In genomic region chr6:5968817-5969726, GRCh38 we compare ENCODE assay signal across 9 cellular contexts. TPM values are rescaled to one million over a fixed set of nuclear protein-coding genes. Genes with fewer than 3 reads are reported as not detected.
A peak's percentile ranks its signal among the peaks of the same experiment; 100 is the strongest.
DNase-seq lines count a peak whose midpoint lies in the region; ATAC-seq and TF ChIP-seq lines count a peak whose summit lies in the region.
"Had no signal": no experiment of that assay in that cellular context is flagged by ENCODE, and none has a peak within 500 bp of the region (broad histone marks: within the 10 kb centered on the region; RNA-seq: fewer than 3 reads in every experiment).

No MANE protein-coding gene starts in this region.

- H3F3A ChIP-seq in SK-N-SH (replicated peaks; ENCODE audit: insufficient read depth): peaks cover 9% of the 10 kb centered on the region

- H3K4me3 Mint-ChIP-seq in glutamatergic neuron (ENCODE audit: unreplicated experiment) (no peak overlapping the region), CD14-positive monocyte (peak overlapping the region in 1 of 2 donors; percentile 50)
- H3K4me3 Mint-ChIP-seq: T-helper 1 cell treated with Interleukin-12 subunit alpha and Interleukin-12 subunit beta and Interleukin-4 antibody, amounts not matched to agents 30 μg/mL and 1 μg/mL, for 36 hours had no signal

- CTCF ChIA-PET in SK-N-SH (lab: Yijun Ruan, JAX): interaction anchor here (1.4 kb wide), 1 partner anchor 28 kb away, joined by 3 read pairs; no protein-coding TSS in a partner anchor

- no peaks in the 10 kb centered on the region for H3K9me2 ChIP-seq in SK-N-SH

- no peaks in the 10 kb centered on the region for H4K20me1 ChIP-seq in SK-N-SH (ENCODE audit: insufficient read depth)

- POLR2A ChIA-PET in SK-N-SH (lab: Yijun Ruan, JAX): no interaction called here

- no peak overlapping the region for H2AFZ ChIP-seq in SK-N-SH (ENCODE audit: low read depth)

- H3K9ac ChIP-seq in SK-N-SH: no peak overlapping the region

- H3K4me1 Mint-ChIP-seq in glutamatergic neuron (ENCODE audit: low read depth, unreplicated experiment): peaks cover under 1% of the 10 kb centered on the region
- peaks cover 6% of the 10 kb centered on the region for H3K4me1 Mint-ChIP-seq in CD14-positive monocyte

- no peaks in the 10 kb centered on the region for H3K9me3 ChIP-seq in SK-N-SH
- no peaks in the 10 kb centered on the region for H3K9me3 ChIP-seq in thoracic aorta

- H3K79me2 ChIP-seq in SK-N-SH (ENCODE audit: insufficient read depth): no peaks in the 10 kb centered on the region

- peak overlapping the region in 1 of 2 experiments; percentile 10; a peak in 1 of 4 replicates for H3K4me3 ChIP-seq in SK-N-SH (ENCODE audit: low read depth in 2 of 2, low read length in 1 of 2)
- H3K4me3 ChIP-seq in thoracic aorta: peak overlapping the region; percentile 15

- peak; percentile 28 for DNase-seq in DMS153 (lab: John Stamatoyannopoulos, UW)
- no peak for DNase-seq in DMS153 treated with DMSO at 0.1 percent for 48 hours (lab: John Stamatoyannopoulos, UW; ENCODE audit: unreplicated experiment)
- no peak for DNase-seq in SK-N-SH
- DNase-seq in cardiac septum (ENCODE audit: low spot score): peak; percentile 87
- peak; percentile 53 for DNase-seq in thoracic aorta (ENCODE audit: low spot score)
- no peak for DNase-seq in glutamatergic neuron
- no peak for DNase-seq in CD14-positive monocyte (ENCODE audit: low spot score)
- no peak for DNase-seq in activated CD4-positive, alpha-beta T cell treated with anti-CD3 and anti-CD28 coated beads for 1 hour

- 9% methylated on average over 9 of the region's 11 CpGs for WGBS in SK-N-SH (ENCODE audit: low lambda C conversion rate)

- no peaks in the 10 kb centered on the region for H3K9me3 Mint-ChIP-seq in glutamatergic neuron (ENCODE audit: unreplicated experiment)
- H3K9me3 Mint-ChIP-seq in CD14-positive monocyte: peaks cover 0 to 2% (median 0%) of the 10 kb centered on the region in 7 donors
- H3K9me3 Mint-ChIP-seq: T-helper 1 cell treated with Interleukin-12 subunit alpha and Interleukin-12 subunit beta and Interleukin-4 antibody, amounts not matched to agents 30 μg/mL and 1 μg/mL, for 36 hours had no signal

- H3K27me3 Mint-ChIP-seq in glutamatergic neuron (ENCODE audit: unreplicated experiment) (no peaks in the 10 kb centered on the region), CD14-positive monocyte (ENCODE audit: low read depth in 3 of 3) (peaks cover 13 to 15% (median 15%) of the 10 kb centered on the region in 3 donors)

- H3K27ac Mint-ChIP-seq in glutamatergic neuron (ENCODE audit: unreplicated experiment): no peak overlapping the region
- H3K27ac Mint-ChIP-seq in CD14-positive monocyte: no peak overlapping the region
- H3K27ac Mint-ChIP-seq: T-helper 1 cell treated with Interleukin-12 subunit alpha and Interleukin-12 subunit beta and Interleukin-4 antibody, amounts not matched to agents 30 μg/mL and 1 μg/mL, for 36 hours had no signal

- TF ChIP-seq EP300 in SK-N-SH (IDR thresholded peaks at IDR 0.05; ENCODE audit: borderline replicate concordance in 1 of 2, low read depth in 1 of 2, low read length in 1 of 2): no peak

- peak overlapping the region in 1 of 2 experiments; percentile 38; a peak in 2 of 4 replicates for H3K27ac ChIP-seq in SK-N-SH (ENCODE audit: low read depth in 2 of 2, low read length in 1 of 2)
- peak overlapping the region in 1 of 2 donors; percentile 4 for H3K27ac ChIP-seq in thoracic aorta

- intact Hi-C loops in cardiac septum (cut with DNase I): no loop called here
- intact Hi-C loops in CD14-positive monocyte (cut with micrococcal nuclease): no loop called here

- no peak for TF ChIP-seq CTCF in SK-N-SH (IDR thresholded peaks at IDR 0.05)
- no peak for TF ChIP-seq CTCF in thoracic aorta (IDR thresholded peaks at IDR 0.05)
- no peak for TF ChIP-seq CTCF in glutamatergic neuron (IDR thresholded peaks at IDR 0.05; ENCODE audit: partially characterized antibody, unreplicated experiment)
- no peak for TF ChIP-seq CTCF in CD14-positive monocyte (IDR thresholded peaks at IDR 0.05)

- peak overlapping the region; percentile 53 for H3K4me2 ChIP-seq in SK-N-SH

- no peaks in the 10 kb centered on the region for H3K36me3 ChIP-seq in SK-N-SH (replicated peaks in 1 of 2; ENCODE audit: control insufficient read depth in 1 of 2, insufficient read depth in 2 of 2, low read length in 1 of 2)
- no peaks in the 10 kb centered on the region for H3K36me3 ChIP-seq in thoracic aorta

- ATAC-seq in thoracic aorta (ENCODE audit: insufficient number of reproducible peaks, low FRiP score, low read depth): no peak

- TF ChIP-seq RAD21 in SK-N-SH (IDR thresholded peaks at IDR 0.05; ENCODE audit: low read length): no peak

- peaks cover 0 to 5% of the 10 kb centered on the region in 2 experiments; a peak in 1 of 4 replicates for H3K4me1 ChIP-seq in SK-N-SH (ENCODE audit: control insufficient read depth in 1 of 2, insufficient read depth in 2 of 2, low read depth in 1 of 2, low read length in 1 of 2)
- H3K4me1 ChIP-seq in thoracic aorta (ENCODE audit: control insufficient read depth in 1 of 2, low read depth in 2 of 2): peaks cover 10 to 18% of the 10 kb centered on the region in 2 donors

- H3K36me3 Mint-ChIP-seq in glutamatergic neuron (ENCODE audit: unreplicated experiment): peaks cover 5% of the 10 kb centered on the region
- H3K36me3 Mint-ChIP-seq in CD14-positive monocyte: no peaks in the 10 kb centered on the region

- H3K27me3 ChIP-seq in SK-N-SH (ENCODE audit: insufficient read depth) (peaks cover 5% of the 10 kb centered on the region; the same call in 1 of the 2 replicates), thoracic aorta (replicated peaks; ENCODE audit: insufficient read depth) (no peaks in the 10 kb centered on the region)

TF ChIP-seq in SK-N-SH, 30 proteins besides CTCF, POLR2A, EP300 and RAD21 (continues in another document):
- TF ChIP-seq TAF1 (IDR thresholded peaks at IDR 0.05; ENCODE audit: borderline replicate concordance, low read depth, low read length) (no peak), MEF2A (IDR thresholded peaks at IDR 0.05; ENCODE audit: borderline replicate concordance, low read depth) (no peak), NFIC (IDR thresholded peaks at IDR 0.05; ENCODE audit: borderline replicate concordance) (peak; percentile 84), ELF1 (IDR thresholded peaks at IDR 0.05) (no peak), FOXM1 (IDR thresholded peaks at IDR 0.05; ENCODE audit: low read depth) (no peak), FOSL2 (IDR thresholded peaks at IDR 0.05; ENCODE audit: borderline replicate concordance, low read depth) (peak; percentile 46; the same call in 1 of the 2 replicates), RXRA (IDR thresholded peaks at IDR 0.05; ENCODE audit: borderline replicate concordance, low read depth) (peak; percentile 75; the same call in 1 of the 2 replicates), USF2 (IDR thresholded peaks at IDR 0.05; ENCODE audit: borderline replicate concordance, low read depth, low read length) (no peak), RFX5 (IDR thresholded peaks at IDR 0.05; ENCODE audit: low read length) (no peak), GABPA (IDR thresholded peaks at IDR 0.05; ENCODE audit: low read depth) (no peak), RCOR1 (IDR thresholded peaks at IDR 0.05; ENCODE audit: low read length) (no peak), NRF1 (IDR thresholded peaks at IDR 0.05; ENCODE audit: low read depth, low read length) (no peak), ZBTB33 (IDR thresholded peaks at IDR 0.05; ENCODE audit: borderline replicate concordance, low read depth) (no peak), TCF12 (IDR thresholded peaks at IDR 0.05) (peak; percentile 67), SIN3A (IDR thresholded peaks at IDR 0.05; ENCODE audit: borderline replicate concordance, low read depth, low read length) (no peak), USF1 (IDR thresholded peaks at IDR 0.05; ENCODE audit: borderline replicate concordance, low read depth) (no peak)

RNA-seq across cellular contexts. Expression of gene NRN1, which starts 37.7 kb away (rescaled TPM):
- 8.5 and 8.9 TPM in 2 replicates for polyA plus RNA-seq in SK-N-SH (2012; rRNA removed)
- polyA plus RNA-seq in SK-N-SH (2012; cell fraction: cytosol; rRNA removed): 10.5 and 10.9 TPM in 2 replicates
- 9.7 and 10.7 TPM in 2 replicates for polyA plus RNA-seq in SK-N-SH (2012; cell fraction: nucleus; rRNA removed)
- 10.4 TPM for total RNA-seq in cardiac septum
- total RNA-seq in thoracic aorta: 1 to 10 TPM; 5.0 to 7.5 TPM
- total RNA-seq in glutamatergic neuron (ENCODE audit: unreplicated experiment): 48.5 TPM
- polyA plus RNA-seq in CD14-positive monocyte: not detected

Comparison
In these comparisons a context has a peak if more than half of its experiments do, and no peak if none do; other contexts are left out.
1. DNase-seq: peak in DMS153 (single experiment), cardiac septum (single experiment) and thoracic aorta (single experiment); none in DMS153 treated with DMSO at 0.1 percent for 48 hours (single experiment), SK-N-SH (single experiment), glutamatergic neuron (single experiment), CD14-positive monocyte (single experiment) and activated CD4-positive, alpha-beta T cell treated with anti-CD3 and anti-CD28 coated beads for 1 hour (single experiment).